In the genomic region with DNA sequence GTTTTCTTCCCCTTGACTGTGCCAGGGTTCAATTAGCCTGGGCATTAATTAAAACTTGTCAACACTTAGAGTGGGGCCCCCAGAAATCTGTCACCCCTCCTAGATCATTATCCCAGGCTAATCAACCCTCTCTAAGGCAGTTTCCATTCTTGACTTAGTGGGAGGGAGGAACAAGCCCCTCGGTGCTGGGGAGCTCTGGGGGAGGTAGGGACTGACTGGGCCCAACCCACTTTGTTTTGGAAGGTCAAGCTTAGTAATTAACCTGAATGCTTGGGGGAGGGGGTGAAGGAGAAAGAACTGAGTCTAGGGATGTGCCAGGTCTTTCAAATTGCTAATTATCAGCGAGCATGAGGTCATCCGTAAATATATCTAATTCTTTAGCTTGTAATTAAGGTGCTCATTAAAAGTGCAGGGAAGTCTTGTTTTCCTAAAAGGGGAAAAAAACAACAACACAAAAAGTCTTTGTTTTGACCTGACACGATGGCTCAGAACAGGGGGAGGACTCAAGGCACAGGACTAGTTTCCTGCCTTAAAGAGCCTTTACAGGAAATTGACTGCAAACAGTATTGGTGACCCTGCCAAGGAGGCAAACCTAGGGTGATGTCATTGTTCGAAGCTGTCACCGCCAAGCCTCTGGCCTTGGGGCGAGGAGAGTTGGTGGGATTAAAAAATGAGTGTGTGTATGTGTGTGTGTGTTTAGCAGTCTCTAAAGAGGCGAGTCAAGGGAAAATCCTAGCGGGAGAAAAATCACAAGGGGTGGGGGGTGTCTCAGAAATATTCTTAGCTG, we compare ENCODE assay signal across 8 cellular contexts. TPM values are rescaled to one million over a fixed set of nuclear protein-coding genes. Genes with fewer than 3 reads are reported as not detected.
DNase-seq lines count a peak whose midpoint lies in the region; ATAC-seq and TF ChIP-seq lines count a peak whose summit lies in the region.

No MANE protein-coding gene starts in this region.

- H3K36me3 Mint-ChIP-seq in central memory CD8-positive, alpha-beta T cell (ENCODE audit: insufficient read depth) = peaks cover 14% of the 10 kb centered on the region

- H3K4me3 Mint-ChIP-seq in central memory CD8-positive, alpha-beta T cell = peak overlapping the region; percentile 50

- peak; percentile 73 for ATAC-seq in central memory CD8-positive, alpha-beta T cell (replicated peaks; ENCODE audit: extremely low read depth, poor library complexity, severe bottlenecking)
- ATAC-seq in GM21390 (IDR thresholded peaks at IDR 0.05; ENCODE audit: unreplicated experiment) = no peak

- H3K4me1 Mint-ChIP-seq in central memory CD8-positive, alpha-beta T cell = peaks cover 86% of the 10 kb centered on the region

- no peaks in the 10 kb centered on the region for H3K27me3 Mint-ChIP-seq in central memory CD8-positive, alpha-beta T cell

- H3K27ac ChIP-seq in substantia nigra (ENCODE audit: low read depth, low read length, poor library complexity, severe bottlenecking) = peak overlapping the region; percentile 84

- DNase-seq in NCI-H446 treated with DMSO at 0.1 percent for 48 hours (lab: John Stamatoyannopoulos, UW) (peak; percentile 19), NCI-H446 (lab: John Stamatoyannopoulos, UW) (no peak), left kidney (ENCODE audit: low read depth, low spot score) (peak; percentile 83), substantia nigra (lab: John Stamatoyannopoulos, UW) (peak in 1 of 49 donors; percentile 38), NCI-H187 (lab: John Stamatoyannopoulos, UW) (no peak)
- peak in 1 of 2 donors; percentile 27 for DNase-seq in central memory CD8-positive, alpha-beta T cell (ENCODE audit: low spot score in 2 of 2)

- no peaks in the 10 kb centered on the region for H3K9me3 Mint-ChIP-seq in central memory CD8-positive, alpha-beta T cell

- H3K27ac Mint-ChIP-seq in central memory CD8-positive, alpha-beta T cell (ENCODE audit: low read depth) = peak overlapping the region; percentile 69

TF ChIP-seq in PFSK-1, 5 proteins besides CTCF, POLR2A, EP300 and RAD21:
- no peak for TF ChIP-seq POLR2AphosphoS5 (IDR thresholded peaks at IDR 0.05; ENCODE audit: low read depth, low read length)
- no peak for TF ChIP-seq FOXP2 (optimal IDR thresholded peaks at IDR 0.05; ENCODE audit: borderline replicate concordance, extremely low read depth, extremely low read length, insufficient read depth)
- TF ChIP-seq, protein P1, sequence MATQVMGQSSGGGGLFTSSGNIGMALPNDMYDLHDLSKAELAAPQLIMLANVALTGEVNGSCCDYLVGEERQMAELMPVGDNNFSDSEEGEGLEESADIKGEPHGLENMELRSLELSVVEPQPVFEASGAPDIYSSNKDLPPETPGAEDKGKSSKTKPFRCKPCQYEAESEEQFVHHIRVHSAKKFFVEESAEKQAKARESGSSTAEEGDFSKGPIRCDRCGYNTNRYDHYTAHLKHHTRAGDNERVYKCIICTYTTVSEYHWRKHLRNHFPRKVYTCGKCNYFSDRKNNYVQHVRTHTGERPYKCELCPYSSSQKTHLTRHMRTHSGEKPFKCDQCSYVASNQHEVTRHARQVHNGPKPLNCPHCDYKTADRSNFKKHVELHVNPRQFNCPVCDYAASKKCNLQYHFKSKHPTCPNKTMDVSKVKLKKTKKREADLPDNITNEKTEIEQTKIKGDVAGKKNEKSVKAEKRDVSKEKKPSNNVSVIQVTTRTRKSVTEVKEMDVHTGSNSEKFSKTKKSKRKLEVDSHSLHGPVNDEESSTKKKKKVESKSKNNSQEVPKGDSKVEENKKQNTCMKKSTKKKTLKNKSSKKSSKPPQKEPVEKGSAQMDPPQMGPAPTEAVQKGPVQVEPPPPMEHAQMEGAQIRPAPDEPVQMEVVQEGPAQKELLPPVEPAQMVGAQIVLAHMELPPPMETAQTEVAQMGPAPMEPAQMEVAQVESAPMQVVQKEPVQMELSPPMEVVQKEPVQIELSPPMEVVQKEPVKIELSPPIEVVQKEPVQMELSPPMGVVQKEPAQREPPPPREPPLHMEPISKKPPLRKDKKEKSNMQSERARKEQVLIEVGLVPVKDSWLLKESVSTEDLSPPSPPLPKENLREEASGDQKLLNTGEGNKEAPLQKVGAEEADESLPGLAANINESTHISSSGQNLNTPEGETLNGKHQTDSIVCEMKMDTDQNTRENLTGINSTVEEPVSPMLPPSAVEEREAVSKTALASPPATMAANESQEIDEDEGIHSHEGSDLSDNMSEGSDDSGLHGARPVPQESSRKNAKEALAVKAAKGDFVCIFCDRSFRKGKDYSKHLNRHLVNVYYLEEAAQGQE (IDR thresholded peaks at IDR 0.05; ENCODE audit: insufficient read depth in 1 of 2, low read depth in 2 of 2, low read length in 2 of 2) = no peak
- no peak for TF ChIP-seq TAF1 (IDR thresholded peaks at IDR 0.05; ENCODE audit: borderline replicate concordance, insufficient read depth, low read length)
- peak; percentile 44; the same call in 1 of the 2 replicates for TF ChIP-seq SIN3A (IDR thresholded peaks at IDR 0.05; ENCODE audit: borderline replicate concordance, insufficient read depth, low read length)

RNA-seq across cellular contexts. Expression of a gene that starts 19.4 kb away (rescaled TPM):
- polyA plus RNA-seq in PFSK-1 (2012; ENCODE audit: insufficient read length, low read depth) = 457 TPM

RNA-seq across cellular contexts. Expression of a gene that starts 47.9 kb away (rescaled TPM):
- 810 TPM for polyA plus RNA-seq in PFSK-1 (2012; ENCODE audit: insufficient read length, low read depth)

RNA-seq across cellular contexts. Expression of a gene that starts 49.1 kb away (rescaled TPM):
- polyA plus RNA-seq in PFSK-1 (2012; ENCODE audit: insufficient read length, low read depth) = 0.31 TPM

Comparison
In these comparisons a context has a peak if more than half of its experiments do, and no peak if none do; other contexts are left out.
1. DNase-seq: peak in NCI-H446 treated with DMSO at 0.1 percent for 48 hours (single experiment) and left kidney (single experiment); none in NCI-H446 (0 of 2) and NCI-H187 (0 of 2).